Comparison of ENCODE assay signal across 8 cellular contexts in genomic region chr3:184568918-184569829, GRCh38. TPM values are rescaled to one million over a fixed set of nuclear protein-coding genes. Genes with fewer than 3 reads are reported as not detected.
DNase-seq lines count a peak whose midpoint lies in the region; ATAC-seq, FAIRE-seq and TF ChIP-seq lines count a peak whose summit lies in the region.

No MANE protein-coding gene starts in this region.

- peak overlapping the region; percentile 48; the same call in 1 of the 2 replicates for H3K18ac ChIP-seq in H1 (ENCODE audit: extremely low read depth, low read length)

- intact Hi-C loops in lower lobe of right lung (cut with DNase I), result no loop called here

- no peak overlapping the region for H2AFZ ChIP-seq in H1 (ENCODE audit: low read length)

- 5% methylated on average over 39 of the region's 68 CpGs; no CpG with 5 or more reads in 1 of the 2 experiments for WGBS in H1 (ENCODE audit: extremely low coverage in 1 of 2, insufficient coverage in 1 of 2, insufficient read length in 1 of 2, insufficient replicate concordance in 2 of 2, low coverage in 1 of 2, low lambda C conversion rate in 2 of 2, missing lambda C conversion rate in 1 of 2), 2 experiments

- TF ChIP-seq EP300 in H1 (IDR thresholded peaks at IDR 0.05; ENCODE audit: borderline replicate concordance in 1 of 2, low read depth in 2 of 2, low read length in 2 of 2), result no peak

- TF ChIP-seq RAD21 in H1 (IDR thresholded peaks at IDR 0.05 in 1 of 2, conservative IDR thresholded peaks at IDR 0.05 in 1 of 2; ENCODE audit: low read depth in 2 of 2, low read length in 2 of 2), result peak; percentile 2 to 20; a peak in 1 of 4 replicates

- no peak overlapping the region for H3K4ac ChIP-seq in H1 (replicated peaks; ENCODE audit: insufficient read length, low read depth, low read length)

- no peak overlapping the region for H2AK5ac ChIP-seq in H1 (ENCODE audit: low read depth, low read length)

- H3K4me1 ChIP-seq in H1 (replicated peaks in 1 of 4; ENCODE audit: control insufficient read depth in 3 of 4, insufficient read depth in 4 of 4, low read length in 3 of 4) (peaks cover 9 to 50% (median 38%) of the 10 kb centered on the region in 4 experiments), lower lobe of right lung (peaks cover 58% of the 10 kb centered on the region)

- H3K23me2 ChIP-seq in H1 (ENCODE audit: low read depth, low read length), result peaks cover 16% of the 10 kb centered on the region

- H3K36me3 ChIP-seq in H1 (ENCODE audit: control insufficient read depth in 2 of 4, insufficient read depth in 4 of 4, low read length in 3 of 4), result no peaks in the 10 kb centered on the region
- peaks cover 10% of the 10 kb centered on the region for H3K36me3 ChIP-seq in lower lobe of right lung

- no peak overlapping the region for H4K91ac ChIP-seq in H1 (replicated peaks; ENCODE audit: insufficient read length, low read length)

- H3K14ac ChIP-seq in H1 (ENCODE audit: insufficient read length), result no peak overlapping the region

- no peak overlapping the region; the same call in 1 of the 2 replicates for H2BK20ac ChIP-seq in H1 (ENCODE audit: low read length)

- H2BK5ac ChIP-seq in H1 (ENCODE audit: low read depth, low read length), result no peak overlapping the region

- H4K5ac ChIP-seq in H1 (ENCODE audit: insufficient read length, low read depth, low read length), result no peak overlapping the region

- H3K4me2 ChIP-seq in H1 (ENCODE audit: insufficient read depth in 1 of 2, low read depth in 2 of 2, low read length in 2 of 2), result peak overlapping the region; percentile 74 to 82

- POLR2A ChIA-PET in AG04450 (lab: Yijun Ruan, JAX), result interaction anchor here (0.6 to 1.3 kb wide), 3 partner anchors 8 to 119 kb away, joined by 3 to 8 read pairs (median 5); partner anchors contain the start of gene EPHB3
- POLR2A ChIA-PET in H1 (lab: Charles Lee; ENCODE audit: partially characterized antibody), result interaction anchor here (0.8 to 1.6 kb wide), 4 partner anchors 8 to 36 kb away, joined by 3 to 4 read pairs (median 3); partner anchors contain the start of gene EPHB3

- CTCF ChIA-PET in AG04450 (lab: Charles Lee), result interaction anchor here (1.2 kb wide), 1 partner anchor 8 kb away, joined by 4 read pairs; no protein-coding TSS in a partner anchor
- CTCF ChIA-PET in H1 (lab: Charles Lee; ENCODE audit: partially characterized antibody), result interaction anchor here (0.6 to 1.8 kb wide), 6 partner anchors 14 to 414 kb away, joined by 3 to 6 read pairs (median 4); no protein-coding TSS in a partner anchor

- H2BK12ac ChIP-seq in H1 (ENCODE audit: low read depth, low read length), result peak overlapping the region; percentile 45; the same call in 1 of the 2 replicates

- H4K8ac ChIP-seq in H1 (ENCODE audit: extremely low read depth, insufficient read depth, low read length), result no peak overlapping the region

- no peaks in the 10 kb centered on the region for H3K27me3 ChIP-seq in AG04450 (ENCODE audit: control insufficient read depth, insufficient read depth, low read length)
- H3K27me3 ChIP-seq in H1 (replicated peaks in 1 of 4; ENCODE audit: control insufficient read depth in 3 of 4, extremely low read depth in 1 of 4, insufficient read depth in 3 of 4, low read length in 3 of 4), result peaks cover 60 to 94% (median 84%) of the 10 kb centered on the region in 4 experiments
- H3K27me3 ChIP-seq in lower lobe of right lung (ENCODE audit: low read depth), result peaks cover 5% of the 10 kb centered on the region

- peak overlapping the region; percentile 57 for H3K27ac ChIP-seq in AG04450 (ENCODE audit: low read depth, low read length)
- H3K27ac ChIP-seq in H1 (ENCODE audit: low read depth, low read length), result no peak overlapping the region
- peak overlapping the region; percentile 64 for H3K27ac ChIP-seq in lower lobe of right lung

- TF ChIP-seq POLR2A in H1 (IDR thresholded peaks at IDR 0.05; ENCODE audit: control extremely low read depth in 1 of 2, low read depth in 2 of 2, low read length in 2 of 2), result no peak

- 0 out of 2 replicates have a peak overlapping the region, but pooled peaks have one; percentile 16 for H2BK15ac ChIP-seq in H1 (ENCODE audit: low read length)

- peaks cover 15 to 21% of the 10 kb centered on the region in 2 experiments for H4K20me1 ChIP-seq in H1 (replicated peaks in 1 of 2; ENCODE audit: control insufficient read depth in 1 of 2, insufficient read depth in 2 of 2, low read length in 2 of 2)

- no peak for FAIRE-seq in H1 (lab: Jason Lieb, UNC)

- DNase-seq in AG04450 (ENCODE audit: low read depth, low spot score), result peak; percentile 95
- peak; percentile 87 for DNase-seq in HCEC 1CT
- peak; percentile 60 for DNase-seq in T1000 (lab: John Stamatoyannopoulos, UW)
- DNase-seq in H1 (ENCODE audit: low read depth in 1 of 2, low spot score in 2 of 2), result peak in 1 of 2 experiments; percentile 79
- peak; percentile 76 for DNase-seq in lower lobe of right lung
- peak; percentile 33 for DNase-seq in stimulated activated naive CD8-positive, alpha-beta T cell treated with anti-CD3 and anti-CD28 coated beads, Interleukin-15, Interleukin-2, amounts not matched to agents 100 U/mL and 50 U/mL, for 24 hours
- DNase-seq in germinal center (ENCODE audit: low spot score), result no peak
- no peak for DNase-seq in activated CD4-positive, CD25-positive, alpha-beta regulatory T cell treated with anti-CD3 and anti-CD28 coated beads, Interleukin-2, amount 50 U/mL, for 72 hours

- H2BK120ac ChIP-seq in H1 (replicated peaks; ENCODE audit: low read depth, low read length), result no peak overlapping the region

- no peak overlapping the region for H3K56ac ChIP-seq in H1 (replicated peaks; ENCODE audit: insufficient read length, low read depth, low read length)

- ATAC-seq in lower lobe of right lung, result peak; percentile 75 to 81
- peak; percentile 26 for ATAC-seq in stimulated activated naive CD8-positive, alpha-beta T cell treated with anti-CD3 and anti-CD28 coated beads, Interleukin-15, Interleukin-2, amounts not matched to agents 100 U/mL and 50 U/mL, for 24 hours

- H3K23ac ChIP-seq in H1 (ENCODE audit: insufficient read length), result no peak overlapping the region

- no peaks in the 10 kb centered on the region for H3K79me2 ChIP-seq in H1 (ENCODE audit: control insufficient read depth in 1 of 2, insufficient read depth in 2 of 2, low read length in 2 of 2)

- TF ChIP-seq CTCF in AG04450 (IDR thresholded peaks at IDR 0.05; ENCODE audit: low read depth, low read length) (no peak), H1 (IDR thresholded peaks at IDR 0.05; ENCODE audit: control extremely low read depth in 1 of 3, insufficient read depth in 1 of 3, low read depth in 1 of 3, low read length in 3 of 3) (no peak), lower lobe of right lung (IDR thresholded peaks at IDR 0.05) (no peak)

- H3K9ac ChIP-seq in H1 (replicated peaks in 1 of 4; ENCODE audit: extremely low read depth in 1 of 4, low read depth in 3 of 4, low read length in 3 of 4), result no peak overlapping the region

- H3K9me3 ChIP-seq in AG04450 (ENCODE audit: control insufficient read depth, insufficient read depth, low read length) (no peaks in the 10 kb centered on the region), H1 (ENCODE audit: insufficient read depth in 2 of 2, low read depth in 1 of 2, low read length in 1 of 2) (no peaks in the 10 kb centered on the region), lower lobe of right lung (no peaks in the 10 kb centered on the region)

- H3K4me3 ChIP-seq in AG04450 (ENCODE audit: low read depth, low read length) (peak overlapping the region; percentile 63), H1 (ENCODE audit: extremely low read depth in 1 of 4, insufficient read depth in 2 of 4, low read depth in 3 of 4, low read length in 4 of 4) (peak overlapping the region; percentile 45 to 82 (median 48)), lower lobe of right lung (peak overlapping the region; percentile 62)

- no peaks in the 10 kb centered on the region for H3K79me1 ChIP-seq in H1 (ENCODE audit: low read depth, low read length)

TF ChIP-seq in H1, 55 proteins besides CTCF, POLR2A, EP300 and RAD21 (continues in another document):
- TF ChIP-seq KDM4A (IDR thresholded peaks at IDR 0.05; ENCODE audit: low read depth, low read length, severe bottlenecking), result peak; percentile 97
- no peak for TF ChIP-seq CHD1 (IDR thresholded peaks at IDR 0.05; ENCODE audit: low read depth, low read length)
- TF ChIP-seq, protein P1, sequence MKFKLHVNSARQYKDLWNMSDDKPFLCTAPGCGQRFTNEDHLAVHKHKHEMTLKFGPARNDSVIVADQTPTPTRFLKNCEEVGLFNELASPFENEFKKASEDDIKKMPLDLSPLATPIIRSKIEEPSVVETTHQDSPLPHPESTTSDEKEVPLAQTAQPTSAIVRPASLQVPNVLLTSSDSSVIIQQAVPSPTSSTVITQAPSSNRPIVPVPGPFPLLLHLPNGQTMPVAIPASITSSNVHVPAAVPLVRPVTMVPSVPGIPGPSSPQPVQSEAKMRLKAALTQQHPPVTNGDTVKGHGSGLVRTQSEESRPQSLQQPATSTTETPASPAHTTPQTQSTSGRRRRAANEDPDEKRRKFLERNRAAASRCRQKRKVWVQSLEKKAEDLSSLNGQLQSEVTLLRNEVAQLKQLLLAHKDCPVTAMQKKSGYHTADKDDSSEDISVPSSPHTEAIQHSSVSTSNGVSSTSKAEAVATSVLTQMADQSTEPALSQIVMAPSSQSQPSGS (IDR thresholded peaks at IDR 0.05; ENCODE audit: low read length), result no peak
- no peak for TF ChIP-seq POLR2AphosphoS5 (IDR thresholded peaks at IDR 0.05; ENCODE audit: low read depth, low read length)
- TF ChIP-seq, protein P2, sequence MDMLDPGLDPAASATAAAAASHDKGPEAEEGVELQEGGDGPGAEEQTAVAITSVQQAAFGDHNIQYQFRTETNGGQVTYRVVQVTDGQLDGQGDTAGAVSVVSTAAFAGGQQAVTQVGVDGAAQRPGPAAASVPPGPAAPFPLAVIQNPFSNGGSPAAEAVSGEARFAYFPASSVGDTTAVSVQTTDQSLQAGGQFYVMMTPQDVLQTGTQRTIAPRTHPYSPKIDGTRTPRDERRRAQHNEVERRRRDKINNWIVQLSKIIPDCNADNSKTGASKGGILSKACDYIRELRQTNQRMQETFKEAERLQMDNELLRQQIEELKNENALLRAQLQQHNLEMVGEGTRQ (IDR thresholded peaks at IDR 0.05; ENCODE audit: low read length), result no peak
- TF ChIP-seq SIN3A (conservative IDR thresholded peaks at IDR 0.05 in 1 of 2, IDR thresholded peaks at IDR 0.05 in 1 of 2; ENCODE audit: low read depth in 1 of 2, low read length in 2 of 2), result peak in 1 of 2 experiments; percentile 71; a peak in 2 of 4 replicates

RNA-seq across cellular contexts. Expression of gene EPHB3, which starts 7.6 kb away (rescaled TPM):
- polyA plus RNA-seq in AG04450 (2011; rRNA removed), result 1.9 TPM in 2 replicates
- 5.9 and 6.5 TPM in 2 replicates for polyA minus RNA-seq in AG04450 (2011; rRNA and poly(A)+ RNA removed)
- 0.80 and 0.91 TPM in 2 replicates for total RNA-seq in H1 (2021; fragmentation: NEBNext Ultra II Directional; extraction: Animal tissue kit (Norgen Biotek cat#: 25700))
- polyA plus RNA-seq in H1 (2011; rRNA removed), result 0.41 and 0.82 TPM in 2 replicates
- 0.61 TPM for polyA plus RNA-seq in H1 (2011; cell fraction: cytosol; rRNA removed)
- 1.5 TPM for polyA plus RNA-seq in H1 (2011; cell fraction: nucleus; rRNA removed)
- 0.83 to 1.3 TPM (median 1.0 TPM) in 4 replicates for polyA plus RNA-seq in H1 (2012, experiment 1 of 2)
- 1.2 TPM for polyA plus RNA-seq in H1 (2012, experiment 2 of 2)
- polyA plus RNA-seq in H1 (2013, experiment 1 of 2), result 0.55 TPM
- 0.46 TPM for polyA plus RNA-seq in H1 (2013, experiment 2 of 2)
- 0.78 and 1.8 TPM in 2 replicates for polyA minus RNA-seq in H1 (2011; rRNA and poly(A)+ RNA removed)
- 1.8 TPM for polyA minus RNA-seq in H1 (2011; cell fraction: cytosol; rRNA and poly(A)+ RNA removed)
- 0.40 TPM for polyA minus RNA-seq in H1 (2011; cell fraction: nucleus; rRNA and poly(A)+ RNA removed)
- total RNA-seq in lower lobe of right lung, result 4.9 TPM

Comparison
In these comparisons a context has a peak if more than half of its experiments do, and no peak if none do; other contexts are left out.
1. DNase-seq: peak in AG04450 (single experiment), HCEC 1CT (single experiment), T1000 (single experiment), lower lobe of right lung (single experiment) and stimulated activated naive CD8-positive, alpha-beta T cell treated with anti-CD3 and anti-CD28 coated beads, Interleukin-15, Interleukin-2, amounts not matched to agents 100 U/mL and 50 U/mL, for 24 hours (single experiment); none in germinal center (single experiment) and activated CD4-positive, CD25-positive, alpha-beta regulatory T cell treated with anti-CD3 and anti-CD28 coated beads, Interleukin-2, amount 50 U/mL, for 72 hours (single experiment).
2. Peak in every context shown above with its lines, with median percentiles within 50 percentile points of each other: H3K4me3 ChIP-seq.